28 cellular contexts compared by ENCODE assay signal in the genomic region with DNA sequence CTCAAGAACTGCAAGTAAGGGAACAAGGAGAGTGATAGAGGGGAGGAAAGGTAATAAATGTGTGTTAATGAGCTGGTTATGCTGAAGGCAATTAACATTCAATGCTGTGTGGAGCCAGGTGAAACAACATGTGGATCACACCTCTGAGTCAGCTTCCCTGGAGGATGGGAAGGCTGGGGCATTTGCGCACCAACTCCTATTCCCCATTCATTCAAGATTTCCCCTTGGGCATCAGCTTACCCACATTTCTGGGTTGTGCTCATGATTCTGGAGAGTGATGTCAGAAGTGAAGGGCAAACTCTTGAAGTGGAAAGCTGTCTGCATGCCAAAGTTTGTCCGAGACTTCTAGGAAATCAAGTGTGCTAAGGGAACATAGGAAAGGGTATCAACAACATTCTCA.
DNase-seq lines count a peak whose midpoint lies in the region; ATAC-seq, FAIRE-seq and TF ChIP-seq lines count a peak whose summit lies in the region.
"Had no signal": no experiment of that assay in that cellular context is flagged by ENCODE, and none has a peak within 500 bp of the region (broad histone marks: within the 10 kb centered on the region; RNA-seq: fewer than 3 reads in every experiment).

No MANE protein-coding gene starts in this region.

- peaks cover 31% of the 10 kb centered on the region for H3K4me1 ChIP-seq in keratinocyte (ENCODE audit: control insufficient read depth, extremely low read depth, insufficient read depth, low read length)
- no peaks in the 10 kb centered on the region for H3K4me1 ChIP-seq in tibial artery
- H3K4me1 ChIP-seq: gastroesophageal sphincter, stomach, transverse colon had no signal

- no peak overlapping the region for H2AFZ ChIP-seq in keratinocyte (ENCODE audit: control insufficient read depth, low read length)

- POLR2A ChIA-PET in activated CD8-positive, alpha-beta T cell treated with anti-CD3 and anti-CD28 coated beads for 36 hours (lab: Charles Lee) = no interaction called here
- POLR2A ChIA-PET in activated CD8-positive, alpha-beta T cell treated with anti-CD3 and anti-CD28 coated beads, Interleukin-2, amount 10 ng/mL, durations not matched to agents 7 days and 5 days (lab: Charles Lee) = no interaction called here

- H3K27ac ChIP-seq in keratinocyte (ENCODE audit: control insufficient read depth, insufficient read depth, low read length) (peak overlapping the region; percentile 66), tibial artery (no peak overlapping the region)
- H3K27ac ChIP-seq: BLaER1, coronary artery, gastroesophageal sphincter, KMS-11, stomach, transverse colon had no signal

- dilution Hi-C loops in keratinocyte (cut with MboI; ENCODE audit: extremely low pct_ligation_motif_present, low sequenced_read_pairs) = no loop called here

- H3K4me2 ChIP-seq in keratinocyte (ENCODE audit: control insufficient read depth, extremely low read depth, insufficient read depth, low read depth, low read length) = peak overlapping the region; percentile 51
- H3K4me2 ChIP-seq: BLaER1, KMS-11 had no signal

- peaks cover 54% of the 10 kb centered on the region for H3K4me1 Mint-ChIP-seq in activated CD8-positive, alpha-beta T cell treated with anti-CD3 and anti-CD28 coated beads for 36 hours (ENCODE audit: low read depth)
- peaks cover 18% of the 10 kb centered on the region for H3K4me1 Mint-ChIP-seq in activated CD8-positive, alpha-beta T cell treated with anti-CD3 and anti-CD28 coated beads, Interleukin-2, amount 10 ng/mL, durations not matched to agents 7 days and 5 days (ENCODE audit: low read depth)
- peaks cover 45% of the 10 kb centered on the region for H3K4me1 Mint-ChIP-seq in activated T-helper 2 cell treated with anti-CD3 and anti-CD28 coated beads, Interferon-gamma antibody, Interleukin-2, Interleukin-4, amounts not matched to agents 10 μg/mL and 5 μg/mL and 100 μg/mL, durations not matched to agents 14 hours and 24 hours and 36 hours (ENCODE audit: low read depth)

- H3K9ac ChIP-seq in keratinocyte (ENCODE audit: control insufficient read depth, extremely low read depth, insufficient read depth, low read length) = peak overlapping the region; percentile 40
- H3K9ac ChIP-seq: BLaER1, KMS-11 had no signal

- CTCF ChIA-PET in activated CD8-positive, alpha-beta T cell treated with anti-CD3 and anti-CD28 coated beads for 36 hours (lab: Charles Lee) = no interaction called here
- CTCF ChIA-PET in activated CD8-positive, alpha-beta T cell treated with anti-CD3 and anti-CD28 coated beads, Interleukin-2, amount 10 ng/mL, durations not matched to agents 7 days and 5 days (lab: Charles Lee) = interaction anchor here (0.8 to 1.6 kb wide), 5 partner anchors 15 to 288 kb away, joined by 3 to 4 read pairs (median 3); no protein-coding TSS in a partner anchor

- peaks cover 9% of the 10 kb centered on the region for H3K9me3 Mint-ChIP-seq in activated CD8-positive, alpha-beta T cell treated with anti-CD3 and anti-CD28 coated beads for 36 hours
- H3K9me3 Mint-ChIP-seq in activated CD8-positive, alpha-beta T cell treated with anti-CD3 and anti-CD28 coated beads, Interleukin-2, amount 10 ng/mL, durations not matched to agents 7 days and 5 days (ENCODE audit: insufficient read depth) = peaks cover 2% of the 10 kb centered on the region
- H3K9me3 Mint-ChIP-seq in activated T-helper 2 cell treated with anti-CD3 and anti-CD28 coated beads, Interferon-gamma antibody, Interleukin-2, Interleukin-4, amounts not matched to agents 10 μg/mL and 5 μg/mL and 100 μg/mL, durations not matched to agents 14 hours and 24 hours and 36 hours = no peaks in the 10 kb centered on the region

- H3K9me1 ChIP-seq in keratinocyte (ENCODE audit: control insufficient read depth, extremely low read depth, insufficient read depth, low read length) = no peaks in the 10 kb centered on the region

- peaks cover 19% of the 10 kb centered on the region for H3K36me3 Mint-ChIP-seq in activated CD8-positive, alpha-beta T cell treated with anti-CD3 and anti-CD28 coated beads for 36 hours (ENCODE audit: low read depth)
- H3K36me3 Mint-ChIP-seq in activated CD8-positive, alpha-beta T cell treated with anti-CD3 and anti-CD28 coated beads, Interleukin-2, amount 10 ng/mL, durations not matched to agents 7 days and 5 days (ENCODE audit: low read depth) = no peaks in the 10 kb centered on the region
- H3K36me3 Mint-ChIP-seq in activated T-helper 2 cell treated with anti-CD3 and anti-CD28 coated beads, Interferon-gamma antibody, Interleukin-2, Interleukin-4, amounts not matched to agents 10 μg/mL and 5 μg/mL and 100 μg/mL, durations not matched to agents 14 hours and 24 hours and 36 hours (ENCODE audit: low read depth) = peaks cover 37% of the 10 kb centered on the region

- no peaks in the 10 kb centered on the region for H3K27me3 Mint-ChIP-seq in activated CD8-positive, alpha-beta T cell treated with anti-CD3 and anti-CD28 coated beads for 36 hours
- no peaks in the 10 kb centered on the region for H3K27me3 Mint-ChIP-seq in activated CD8-positive, alpha-beta T cell treated with anti-CD3 and anti-CD28 coated beads, Interleukin-2, amount 10 ng/mL, durations not matched to agents 7 days and 5 days (ENCODE audit: low read depth)
- no peaks in the 10 kb centered on the region for H3K27me3 Mint-ChIP-seq in activated T-helper 2 cell treated with anti-CD3 and anti-CD28 coated beads, Interferon-gamma antibody, Interleukin-2, Interleukin-4, amounts not matched to agents 10 μg/mL and 5 μg/mL and 100 μg/mL, durations not matched to agents 14 hours and 24 hours and 36 hours (ENCODE audit: low read depth)

- intact Hi-C loops in activated CD8-positive, alpha-beta T cell treated with anti-CD3 and anti-CD28 coated beads for 36 hours (cut with micrococcal nuclease) = loop anchor here (5.0 kb wide), 1 partner anchor 180 kb away; no protein-coding TSS in a partner anchor
- intact Hi-C loops in activated T-helper 2 cell treated with anti-CD3 and anti-CD28 coated beads, Interferon-gamma antibody, Interleukin-2, Interleukin-4, amounts not matched to agents 10 μg/mL and 5 μg/mL and 100 μg/mL, durations not matched to agents 14 hours and 24 hours and 36 hours (cut with micrococcal nuclease) = loop anchor here (10.0 kb wide), 1 partner anchor 232 kb away; no protein-coding TSS in a partner anchor
- intact Hi-C loops in tibial artery (cut with DNase I; ENCODE audit: low total_unique reads) = no loop called here

- no peaks in the 10 kb centered on the region for H3K79me2 ChIP-seq in keratinocyte (ENCODE audit: control insufficient read depth, insufficient read depth, low read length)

- no peaks in the 10 kb centered on the region for H3K9me3 ChIP-seq in keratinocyte (ENCODE audit: control insufficient read depth, low read depth, low read length)
- H3K9me3 ChIP-seq in tibial artery = peaks cover 0 to 11% (median 4%) of the 10 kb centered on the region in 3 donors
- H3K9me3 ChIP-seq: BLaER1, gastroesophageal sphincter, transverse colon had no signal

- no peak for DNase-seq in activated CD8-positive, alpha-beta T cell treated with anti-CD3 and anti-CD28 coated beads for 36 hours
- no peak for DNase-seq in activated CD8-positive, alpha-beta T cell treated with anti-CD3 and anti-CD28 coated beads, Interleukin-2, amount 10 ng/mL, durations not matched to agents 7 days and 5 days
- DNase-seq in M059J (ENCODE audit: low read depth) = peak; percentile 29
- DNase-seq in activated T-helper 2 cell treated with anti-CD3 and anti-CD28 coated beads, Interferon-gamma antibody, Interleukin-2, Interleukin-4, amounts not matched to agents 10 μg/mL and 5 μg/mL and 100 μg/mL, durations not matched to agents 14 hours and 24 hours and 36 hours (ENCODE audit: low spot score) = no peak
- peak; percentile 52 for DNase-seq in keratinocyte (ENCODE audit: low read depth, low spot score)
- no peak for DNase-seq in tibial artery
- DNase-seq: activated naive CD4-positive, alpha-beta T cell treated with Interleukin-2 at 50 U/mL for 16 hours; anterior cingulate cortex; COR-L47; DMS53; GDM1; hippocampal formation; mesenchymal stem cell; NCI-H1417 treated with DMSO at 0.1 percent for 48 hours; NCI-H2081 treated with DMSO at 0.1 percent for 48 hours; NCI-H226; NCI-H748 treated with DMSO at 0.1 percent for 48 hours; posterior cingulate gyrus; stomach; transverse colon had no signal

- H3K4me3 ChIP-seq in keratinocyte (ENCODE audit: control insufficient read depth in 2 of 3, extremely low read depth in 1 of 3, insufficient read depth in 2 of 3, low read depth in 1 of 3, low read length in 3 of 3) (no peak overlapping the region), tibial artery (no peak overlapping the region)
- H3K4me3 ChIP-seq: BLaER1, coronary artery, gastroesophageal sphincter, stomach, transverse colon had no signal

- no peak for ATAC-seq in activated CD8-positive, alpha-beta T cell treated with anti-CD3 and anti-CD28 coated beads for 36 hours
- ATAC-seq in activated CD8-positive, alpha-beta T cell treated with anti-CD3 and anti-CD28 coated beads, Interleukin-2, amount 10 ng/mL, durations not matched to agents 7 days and 5 days = no peak
- ATAC-seq in HG02610 (IDR thresholded peaks at IDR 0.05; ENCODE audit: unreplicated experiment) (no peak), GM21825 (IDR thresholded peaks at IDR 0.05; ENCODE audit: unreplicated experiment) (no peak)
- ATAC-seq: gastroesophageal sphincter, sciatic nerve had no signal

- no peak for TF ChIP-seq CTCF in activated CD8-positive, alpha-beta T cell treated with anti-CD3 and anti-CD28 coated beads for 36 hours (IDR thresholded peaks at IDR 0.05)
- TF ChIP-seq CTCF in keratinocyte (optimal IDR thresholded peaks at IDR 0.05 in 1 of 3, IDR thresholded peaks at IDR 0.05 in 1 of 3, conservative IDR thresholded peaks at IDR 0.05 in 1 of 3; ENCODE audit: extremely low read depth in 1 of 3, insufficient read depth in 2 of 3, low read length in 3 of 3) = no peak
- TF ChIP-seq CTCF in tibial artery (IDR thresholded peaks at IDR 0.05) = no peak

- H3K27ac Mint-ChIP-seq in activated CD8-positive, alpha-beta T cell treated with anti-CD3 and anti-CD28 coated beads for 36 hours = peak overlapping the region; percentile 37
- no peak overlapping the region for H3K27ac Mint-ChIP-seq in activated CD8-positive, alpha-beta T cell treated with anti-CD3 and anti-CD28 coated beads, Interleukin-2, amount 10 ng/mL, durations not matched to agents 7 days and 5 days
- H3K27ac Mint-ChIP-seq in activated T-helper 2 cell treated with anti-CD3 and anti-CD28 coated beads, Interferon-gamma antibody, Interleukin-2, Interleukin-4, amounts not matched to agents 10 μg/mL and 5 μg/mL and 100 μg/mL, durations not matched to agents 14 hours and 24 hours and 36 hours = peak overlapping the region; percentile 55

- peak; percentile 87 for FAIRE-seq in keratinocyte (lab: Jason Lieb, UNC)
- FAIRE-seq: H1 had no signal

- no peaks in the 10 kb centered on the region for H3K36me3 ChIP-seq in keratinocyte (ENCODE audit: control insufficient read depth in 2 of 2, extremely low read depth in 1 of 2, insufficient read depth in 2 of 2, low read length in 2 of 2)
- no peaks in the 10 kb centered on the region for H3K36me3 ChIP-seq in tibial artery
- H3K36me3 ChIP-seq: BLaER1, gastroesophageal sphincter, stomach, transverse colon had no signal

- H3K27me3 ChIP-seq in keratinocyte (ENCODE audit: control insufficient read depth, extremely low read depth, insufficient read depth, low read length) (no peaks in the 10 kb centered on the region), tibial artery (no peaks in the 10 kb centered on the region)
- H3K27me3 ChIP-seq: BLaER1, gastroesophageal sphincter, transverse colon had no signal

- no peak overlapping the region for H3K4me3 Mint-ChIP-seq in activated CD8-positive, alpha-beta T cell treated with anti-CD3 and anti-CD28 coated beads for 36 hours
- H3K4me3 Mint-ChIP-seq in activated CD8-positive, alpha-beta T cell treated with anti-CD3 and anti-CD28 coated beads, Interleukin-2, amount 10 ng/mL, durations not matched to agents 7 days and 5 days = no peak overlapping the region
- H3K4me3 Mint-ChIP-seq in activated T-helper 2 cell treated with anti-CD3 and anti-CD28 coated beads, Interferon-gamma antibody, Interleukin-2, Interleukin-4, amounts not matched to agents 10 μg/mL and 5 μg/mL and 100 μg/mL, durations not matched to agents 14 hours and 24 hours and 36 hours (ENCODE audit: low read depth) = no peak overlapping the region

- H4K20me1 ChIP-seq in keratinocyte (ENCODE audit: control insufficient read depth, extremely low read depth, insufficient read depth, low read length) = no peaks in the 10 kb centered on the region
- H4K20me1 ChIP-seq: BLaER1 had no signal

Comparison
In these comparisons a context has a peak if more than half of its experiments do, and no peak if none do; other contexts are left out.
1. DNase-seq: peak in M059J (single experiment) and keratinocyte (single experiment); none in activated CD8-positive, alpha-beta T cell treated with anti-CD3 and anti-CD28 coated beads for 36 hours (single experiment), activated CD8-positive, alpha-beta T cell treated with anti-CD3 and anti-CD28 coated beads, Interleukin-2, amount 10 ng/mL, durations not matched to agents 7 days and 5 days (single experiment), activated T-helper 2 cell treated with anti-CD3 and anti-CD28 coated beads, Interferon-gamma antibody, Interleukin-2, Interleukin-4, amounts not matched to agents 10 μg/mL and 5 μg/mL and 100 μg/mL, durations not matched to agents 14 hours and 24 hours and 36 hours (single experiment) and tibial artery (0 of 2).